ENCODE assay signal across 8 cellular contexts in genomic region chr11:68039526-68040086, GRCh38. TPM values are rescaled to one million over a fixed set of nuclear protein-coding genes. Genes with fewer than 3 reads are reported as not detected.
DNase-seq lines count a peak whose midpoint lies in the region; ATAC-seq, FAIRE-seq and TF ChIP-seq lines count a peak whose summit lies in the region.

No MANE protein-coding gene starts in this region.

- WGBS in HepG2 (ENCODE audit: low lambda C conversion rate): 0% methylated on average over 2 of the region's 10 CpGs
- 24 to 27% methylated on average over 5 to 6 of the region's 10 CpGs for WGBS in upper lobe of left lung, 2 donors

- H4K20me1 ChIP-seq in HepG2 (ENCODE audit: insufficient read depth, low read length): no peaks in the 10 kb centered on the region

- BruUV-seq in HepG2 (replicated peaks; lab: Mats Ljungman, UMichigan): no TSS peak

- no peaks in the 10 kb centered on the region for H3K27me3 Mint-ChIP-seq in activated naive CD4-positive, alpha-beta T cell treated with anti-CD3 and anti-CD28 coated beads, Interleukin-2, amount 50 U/mL, for 24 hours
- no peaks in the 10 kb centered on the region for H3K27me3 Mint-ChIP-seq in activated naive CD8-positive, alpha-beta T cell treated with anti-CD3 and anti-CD28 coated beads for 36 hours

- TF ChIP-seq EP300 in HepG2 (IDR thresholded peaks at IDR 0.05; ENCODE audit: low read depth in 2 of 2, low read length in 2 of 2): no peak
- TF ChIP-seq EP300 in HepG2 (CRISPR knock-in tag; IDR thresholded peaks at IDR 0.05; ENCODE audit: borderline replicate concordance): no peak
- TF ChIP-seq EP300 in upper lobe of left lung (IDR thresholded peaks at IDR 0.05): no peak

- CTCF ChIA-PET in HepG2 (lab: Yijun Ruan, JAX; ENCODE audit: low intra/inter-chr PET ratio, low total read pairs): no interaction called here

- no peaks in the 10 kb centered on the region for H3K9me3 Mint-ChIP-seq in activated naive CD4-positive, alpha-beta T cell treated with anti-CD3 and anti-CD28 coated beads, Interleukin-2, amount 50 U/mL, for 24 hours
- no peaks in the 10 kb centered on the region for H3K9me3 Mint-ChIP-seq in activated naive CD8-positive, alpha-beta T cell treated with anti-CD3 and anti-CD28 coated beads for 36 hours

- in situ Hi-C loops in HepG2 (cut with HindIII; ENCODE audit: extremely low pct_ligation_motif_present, low pct_unique_long_range_greater_than_20kb): no loop called here

- H3K9me3 ChIP-seq in HepG2 (ENCODE audit: low read length) (no peaks in the 10 kb centered on the region), upper lobe of left lung (no peaks in the 10 kb centered on the region)

- no peaks in the 10 kb centered on the region for H3K27me3 ChIP-seq in HepG2 (ENCODE audit: control insufficient read depth in 1 of 2, insufficient read depth in 2 of 2, low read length in 2 of 2)
- H3K27me3 ChIP-seq in upper lobe of left lung: no peaks in the 10 kb centered on the region

- peak overlapping the region; percentile 89 for H3K4me3 Mint-ChIP-seq in activated naive CD4-positive, alpha-beta T cell treated with anti-CD3 and anti-CD28 coated beads, Interleukin-2, amount 50 U/mL, for 24 hours
- H3K4me3 Mint-ChIP-seq in activated naive CD8-positive, alpha-beta T cell treated with anti-CD3 and anti-CD28 coated beads for 36 hours: peak overlapping the region; percentile 91

- H3K36me3 ChIP-seq in HepG2 (replicated peaks in 1 of 2; ENCODE audit: control insufficient read depth in 1 of 2, insufficient read depth in 2 of 2, low read length in 2 of 2): peaks cover 2 to 3% of the 10 kb centered on the region in 2 experiments; a peak in 3 of 5 replicates
- peaks cover 10 to 37% (median 26%) of the 10 kb centered on the region in 4 donors for H3K36me3 ChIP-seq in upper lobe of left lung

- TF ChIP-seq RAD21 in HepG2 (CRISPR knock-in tag; IDR thresholded peaks at IDR 0.05): no peak

- DNase-seq in activated naive CD4-positive, alpha-beta T cell (lab: John Stamatoyannopoulos, UW): no peak
- no peak for DNase-seq in activated naive CD8-positive, alpha-beta T cell treated with anti-CD3 and anti-CD28 coated beads for 36 hours
- DNase-seq in HepG2 (ENCODE audit: low spot score) (peak; percentile 63), upper lobe of left lung (peak; percentile 52 to 54), NCI-H2171 (lab: John Stamatoyannopoulos, UW) (no peak)
- no peak for DNase-seq in stimulated activated CD4-positive, alpha-beta T cell treated with anti-CD3 and anti-CD28 coated beads, Interleukin-4, amount 100 ng/mL, for 1 hour

- H2AFZ ChIP-seq in HepG2 (ENCODE audit: low read length): no peak overlapping the region

- intact Hi-C loops in HepG2 (cut with micrococcal nuclease; ENCODE audit: unreplicated experiment): no loop called here

- TF ChIP-seq POLR2A in HepG2 (IDR thresholded peaks at IDR 0.05; ENCODE audit: insufficient read depth in 1 of 2, low read depth in 2 of 2, low read length in 2 of 2): no peak
- no peak for TF ChIP-seq POLR2A in upper lobe of left lung (IDR thresholded peaks at IDR 0.05)

- peaks cover 17% of the 10 kb centered on the region for H3K79me2 ChIP-seq in HepG2 (ENCODE audit: insufficient read depth, low read length)

- TF ChIP-seq CTCF in HepG2 (CRISPR knock-in tag; IDR thresholded peaks at IDR 0.05) (no peak), upper lobe of left lung (IDR thresholded peaks at IDR 0.05) (no peak)

- peak overlapping the region; percentile 76 to 84 (median 78) for H3K4me3 ChIP-seq in HepG2 (replicated peaks in 1 of 3; ENCODE audit: insufficient read depth in 1 of 3, low read depth in 2 of 3, low read length in 3 of 3)
- peak overlapping the region; percentile 67 to 84 (median 78) for H3K4me3 ChIP-seq in upper lobe of left lung

- H3K27ac ChIP-seq in HepG2 (ENCODE audit: extremely low read length, insufficient read depth, low read length): peak overlapping the region; percentile 95
- peak overlapping the region; percentile 86 to 98 (median 96) for H3K27ac ChIP-seq in upper lobe of left lung

- H3K9ac ChIP-seq in HepG2 (ENCODE audit: insufficient read depth, low read depth, low read length): peak overlapping the region; percentile 92

- H3K4me2 ChIP-seq in HepG2 (ENCODE audit: low read depth, low read length): peak overlapping the region; percentile 99

- no peaks in the 10 kb centered on the region for H3K36me3 Mint-ChIP-seq in activated naive CD4-positive, alpha-beta T cell treated with anti-CD3 and anti-CD28 coated beads, Interleukin-2, amount 50 U/mL, for 24 hours
- H3K36me3 Mint-ChIP-seq in activated naive CD8-positive, alpha-beta T cell treated with anti-CD3 and anti-CD28 coated beads for 36 hours: peaks cover 4% of the 10 kb centered on the region

- peaks cover 15% of the 10 kb centered on the region for H3K4me1 Mint-ChIP-seq in activated naive CD4-positive, alpha-beta T cell treated with anti-CD3 and anti-CD28 coated beads, Interleukin-2, amount 50 U/mL, for 24 hours
- peaks cover 21% of the 10 kb centered on the region for H3K4me1 Mint-ChIP-seq in activated naive CD8-positive, alpha-beta T cell treated with anti-CD3 and anti-CD28 coated beads for 36 hours

- POLR2A ChIA-PET in HepG2 (lab: Yijun Ruan, JAX): interaction anchor here (0.9 to 3.5 kb wide), 10 partner anchors 11 to 107 kb away, joined by 3 to 17 read pairs (median 10); partner anchors contain the start of genes ALDH3B1 and NDUFS8

- peak; percentile 64 for FAIRE-seq in HepG2 (lab: Jason Lieb, UNC)

- ATAC-seq in HepG2 (peak; percentile 29), upper lobe of left lung (ENCODE audit: low FRiP score in 2 of 2) (peak in 1 of 2 donors; percentile 0), GM18519 (IDR thresholded peaks at IDR 0.05; ENCODE audit: low FRiP score, unreplicated experiment) (no peak)

- H3K4me1 ChIP-seq in HepG2 (ENCODE audit: insufficient read depth, low read length) (peaks cover 30% of the 10 kb centered on the region), upper lobe of left lung (peaks cover 37 to 65% (median 50%) of the 10 kb centered on the region in 4 donors)

- peak overlapping the region; percentile 88 for H3K27ac Mint-ChIP-seq in activated naive CD4-positive, alpha-beta T cell treated with anti-CD3 and anti-CD28 coated beads, Interleukin-2, amount 50 U/mL, for 24 hours
- H3K27ac Mint-ChIP-seq in activated naive CD8-positive, alpha-beta T cell treated with anti-CD3 and anti-CD28 coated beads for 36 hours: peak overlapping the region; percentile 91

RNA-seq across cellular contexts. Expression of gene TCIRG1, which starts 0.8 kb away (rescaled TPM):
- 100 to 1,000 TPM; 108 to 113 TPM for total RNA-seq in activated naive CD8-positive, alpha-beta T cell treated with anti-CD3 and anti-CD28 coated beads for 36 hours
- total RNA-seq in HepG2 (2016; rRNA removed; fragmentation: Illumina TruSeq; extraction: Trizol) (9.9 and 48.0 TPM in 2 replicates), upper lobe of left lung (100 to 1,000 TPM; 141 to 919 (median 287) TPM)
- 10.6 and 10.9 TPM in 2 replicates for total RNA-seq in HepG2 (2016; cell fraction: cytosol; rRNA removed; fragmentation: Illumina TruSeq; extraction: Trizol; ENCODE audit: low read depth)
- total RNA-seq in HepG2 (2016; cell fraction: insoluble cytoplasmic fraction; rRNA removed; fragmentation: Illumina TruSeq; extraction: Trizol): 7.6 and 52.5 TPM in 2 replicates
- total RNA-seq in HepG2 (2016; cell fraction: membrane; rRNA removed; fragmentation: Illumina TruSeq; extraction: Trizol): 8.3 and 8.4 TPM in 2 replicates
- total RNA-seq in HepG2 (2016; cell fraction: nucleus; rRNA removed; fragmentation: Illumina TruSeq; extraction: Trizol): 57.2 and 73.6 TPM in 2 replicates
- 69.6 and 97.2 TPM in 2 replicates for polyA plus RNA-seq in HepG2 (2011; rRNA removed)
- 25.1 and 41.9 TPM in 2 replicates for polyA plus RNA-seq in HepG2 (2011; cell fraction: cytosol; rRNA removed)
- polyA plus RNA-seq in HepG2 (2011; cell fraction: nucleus; rRNA removed): 1,399 and 1,906 TPM in 2 replicates
- polyA plus RNA-seq in HepG2 (2012): 23.6 and 37.0 TPM in 2 replicates
- 3.6 and 4.6 TPM in 2 replicates for polyA plus RNA-seq in HepG2 (2016; cell fraction: cytosol; fragmentation: Illumina TruSeq; extraction: Trizol; ENCODE audit: low read depth)
- 7.3 and 10.3 TPM in 2 replicates for polyA plus RNA-seq in HepG2 (2016; cell fraction: insoluble cytoplasmic fraction; fragmentation: Illumina TruSeq; extraction: Trizol; ENCODE audit: low read depth)
- 5.5 and 6.6 TPM in 2 replicates for polyA plus RNA-seq in HepG2 (2016; cell fraction: membrane; fragmentation: Illumina TruSeq; extraction: Trizol; ENCODE audit: low read depth)
- polyA plus RNA-seq in HepG2 (2016; cell fraction: nucleus; fragmentation: Illumina TruSeq; extraction: Trizol; ENCODE audit: insufficient read depth, low read depth): 176 and 189 TPM in 2 replicates
- polyA minus RNA-seq in HepG2 (2011; rRNA and poly(A)+ RNA removed; ENCODE audit: low replicate concordance): 49.2 and 98.2 TPM in 2 replicates
- polyA minus RNA-seq in HepG2 (2011; cell fraction: cytosol; rRNA and poly(A)+ RNA removed): 22.7 and 28.6 TPM in 2 replicates
- polyA minus RNA-seq in HepG2 (2011; cell fraction: nucleus; rRNA and poly(A)+ RNA removed): 100 and 121 TPM in 2 replicates

RNA-seq across cellular contexts. Expression of gene NDUFS8, which starts 9.1 kb away (rescaled TPM):
- total RNA-seq in activated naive CD8-positive, alpha-beta T cell treated with anti-CD3 and anti-CD28 coated beads for 36 hours: 100 to 1,000 TPM; 109 to 126 TPM
- total RNA-seq in HepG2 (2016; rRNA removed; fragmentation: Illumina TruSeq; extraction: Trizol) (120 and 158 TPM in 2 replicates), upper lobe of left lung (100 to 1,000 TPM in 5 of 6 donors, 10 to 100 TPM in 1; 64.5 to 196 (median 143) TPM)
- total RNA-seq in HepG2 (2016; cell fraction: cytosol; rRNA removed; fragmentation: Illumina TruSeq; extraction: Trizol; ENCODE audit: low read depth): 120 and 122 TPM in 2 replicates
- 111 and 153 TPM in 2 replicates for total RNA-seq in HepG2 (2016; cell fraction: insoluble cytoplasmic fraction; rRNA removed; fragmentation: Illumina TruSeq; extraction: Trizol)
- 119 and 125 TPM in 2 replicates for total RNA-seq in HepG2 (2016; cell fraction: membrane; rRNA removed; fragmentation: Illumina TruSeq; extraction: Trizol)
- total RNA-seq in HepG2 (2016; cell fraction: nucleus; rRNA removed; fragmentation: Illumina TruSeq; extraction: Trizol): 68.1 and 87.4 TPM in 2 replicates
- 96.7 and 101 TPM in 2 replicates for polyA plus RNA-seq in HepG2 (2011; rRNA removed)
- polyA plus RNA-seq in HepG2 (2011; cell fraction: cytosol; rRNA removed): 77.4 and 163 TPM in 2 replicates
- 142 and 151 TPM in 2 replicates for polyA plus RNA-seq in HepG2 (2011; cell fraction: nucleus; rRNA removed)
- polyA plus RNA-seq in HepG2 (2012): 65.2 and 96.9 TPM in 2 replicates
- polyA plus RNA-seq in HepG2 (2016; cell fraction: cytosol; fragmentation: Illumina TruSeq; extraction: Trizol; ENCODE audit: low read depth): 109 and 135 TPM in 2 replicates
- polyA plus RNA-seq in HepG2 (2016; cell fraction: insoluble cytoplasmic fraction; fragmentation: Illumina TruSeq; extraction: Trizol; ENCODE audit: low read depth): 108 and 124 TPM in 2 replicates
- 110 and 125 TPM in 2 replicates for polyA plus RNA-seq in HepG2 (2016; cell fraction: membrane; fragmentation: Illumina TruSeq; extraction: Trizol; ENCODE audit: low read depth)
- 158 and 161 TPM in 2 replicates for polyA plus RNA-seq in HepG2 (2016; cell fraction: nucleus; fragmentation: Illumina TruSeq; extraction: Trizol; ENCODE audit: insufficient read depth, low read depth)
- polyA minus RNA-seq in HepG2 (2011; rRNA and poly(A)+ RNA removed; ENCODE audit: low replicate concordance): 172 and 212 TPM in 2 replicates
- polyA minus RNA-seq in HepG2 (2011; cell fraction: cytosol; rRNA and poly(A)+ RNA removed): 66.2 and 72.5 TPM in 2 replicates
- polyA minus RNA-seq in HepG2 (2011; cell fraction: nucleus; rRNA and poly(A)+ RNA removed): 33.6 and 40.9 TPM in 2 replicates

RNA-seq across cellular contexts. Expression of gene ALDH3B1, which starts 29.5 kb away (rescaled TPM):
- total RNA-seq in activated naive CD8-positive, alpha-beta T cell treated with anti-CD3 and anti-CD28 coated beads for 36 hours: not detected
- total RNA-seq in HepG2 (2016; rRNA removed; fragmentation: Illumina TruSeq; extraction: Trizol) (4.0 and 4.5 TPM in 2 replicates), upper lobe of left lung (100 to 1,000 TPM; 107 to 229 (median 185) TPM)
- 0.62 and 0.91 TPM in 2 replicates for total RNA-seq in HepG2 (2016; cell fraction: cytosol; rRNA removed; fragmentation: Illumina TruSeq; extraction: Trizol; ENCODE audit: low read depth)
- 4.3 and 4.5 TPM in 2 replicates for total RNA-seq in HepG2 (2016; cell fraction: insoluble cytoplasmic fraction; rRNA removed; fragmentation: Illumina TruSeq; extraction: Trizol)
- 2.2 and 2.4 TPM in 2 replicates for total RNA-seq in HepG2 (2016; cell fraction: membrane; rRNA removed; fragmentation: Illumina TruSeq; extraction: Trizol)
- 1.6 and 2.1 TPM in 2 replicates for total RNA-seq in HepG2 (2016; cell fraction: nucleus; rRNA removed; fragmentation: Illumina TruSeq; extraction: Trizol)
- polyA plus RNA-seq in HepG2 (2011; rRNA removed): 5.1 and 6.7 TPM in 2 replicates
- polyA plus RNA-seq in HepG2 (2011; cell fraction: cytosol; rRNA removed): 2.8 and 5.9 TPM in 2 replicates
- 5.1 and 6.8 TPM in 2 replicates for polyA plus RNA-seq in HepG2 (2011; cell fraction: nucleus; rRNA removed)
- polyA plus RNA-seq in HepG2 (2012): 2.1 and 3.2 TPM in 2 replicates
- polyA plus RNA-seq in HepG2 (2016; cell fraction: cytosol; fragmentation: Illumina TruSeq; extraction: Trizol; ENCODE audit: low read depth): 0.81 and 0.85 TPM in 2 replicates
- polyA plus RNA-seq in HepG2 (2016; cell fraction: insoluble cytoplasmic fraction; fragmentation: Illumina TruSeq; extraction: Trizol; ENCODE audit: low read depth): 4.5 and 4.7 TPM in 2 replicates
- polyA plus RNA-seq in HepG2 (2016; cell fraction: membrane; fragmentation: Illumina TruSeq; extraction: Trizol; ENCODE audit: low read depth): 1.9 and 2.1 TPM in 2 replicates
- 4.1 and 4.6 TPM in 2 replicates for polyA plus RNA-seq in HepG2 (2016; cell fraction: nucleus; fragmentation: Illumina TruSeq; extraction: Trizol; ENCODE audit: insufficient read depth, low read depth)
- 7.3 and 37.4 TPM in 2 replicates for polyA minus RNA-seq in HepG2 (2011; rRNA and poly(A)+ RNA removed; ENCODE audit: low replicate concordance)
- polyA minus RNA-seq in HepG2 (2011; cell fraction: cytosol; rRNA and poly(A)+ RNA removed): 2.2 and 3.3 TPM in 2 replicates
- polyA minus RNA-seq in HepG2 (2011; cell fraction: nucleus; rRNA and poly(A)+ RNA removed): 1.6 and 3.1 TPM in 2 replicates

RNA-seq across cellular contexts. Expression of gene UNC93B1, which starts 35.7 kb away (rescaled TPM):
- total RNA-seq in activated naive CD8-positive, alpha-beta T cell treated with anti-CD3 and anti-CD28 coated beads for 36 hours: 10 to 100 TPM; 11.6 to 13.1 TPM
- total RNA-seq in HepG2 (2016; rRNA removed; fragmentation: Illumina TruSeq; extraction: Trizol): 2.3 and 8.8 TPM in 2 replicates
- total RNA-seq in HepG2 (2016; cell fraction: cytosol; rRNA removed; fragmentation: Illumina TruSeq; extraction: Trizol; ENCODE audit: low read depth): 3.9 and 4.4 TPM in 2 replicates
- 2.9 and 9.2 TPM in 2 replicates for total RNA-seq in HepG2 (2016; cell fraction: insoluble cytoplasmic fraction; rRNA removed; fragmentation: Illumina TruSeq; extraction: Trizol)
- 4.6 and 5.3 TPM in 2 replicates for total RNA-seq in HepG2 (2016; cell fraction: membrane; rRNA removed; fragmentation: Illumina TruSeq; extraction: Trizol)
- 10.8 and 10.9 TPM in 2 replicates for total RNA-seq in HepG2 (2016; cell fraction: nucleus; rRNA removed; fragmentation: Illumina TruSeq; extraction: Trizol)
- 18.9 and 25.3 TPM in 2 replicates for polyA plus RNA-seq in HepG2 (2011; rRNA removed)
- polyA plus RNA-seq in HepG2 (2011; cell fraction: cytosol; rRNA removed): 14.1 and 18.0 TPM in 2 replicates
- 71.1 and 107 TPM in 2 replicates for polyA plus RNA-seq in HepG2 (2011; cell fraction: nucleus; rRNA removed)
- polyA plus RNA-seq in HepG2 (2012): 8.1 and 8.5 TPM in 2 replicates
- 1.5 and 2.4 TPM in 2 replicates for polyA plus RNA-seq in HepG2 (2016; cell fraction: cytosol; fragmentation: Illumina TruSeq; extraction: Trizol; ENCODE audit: low read depth)
- 2.4 and 2.7 TPM in 2 replicates for polyA plus RNA-seq in HepG2 (2016; cell fraction: insoluble cytoplasmic fraction; fragmentation: Illumina TruSeq; extraction: Trizol; ENCODE audit: low read depth)
- polyA plus RNA-seq in HepG2 (2016; cell fraction: membrane; fragmentation: Illumina TruSeq; extraction: Trizol; ENCODE audit: low read depth): 3.0 and 3.2 TPM in 2 replicates
- 17.9 and 19.5 TPM in 2 replicates for polyA plus RNA-seq in HepG2 (2016; cell fraction: nucleus; fragmentation: Illumina TruSeq; extraction: Trizol; ENCODE audit: insufficient read depth, low read depth)
- 56.7 and 87.2 TPM in 2 replicates for polyA minus RNA-seq in HepG2 (2011; rRNA and poly(A)+ RNA removed; ENCODE audit: low replicate concordance)
- polyA minus RNA-seq in HepG2 (2011; cell fraction: cytosol; rRNA and poly(A)+ RNA removed): 10.2 and 12.8 TPM in 2 replicates
- 7.0 and 9.1 TPM in 2 replicates for polyA minus RNA-seq in HepG2 (2011; cell fraction: nucleus; rRNA and poly(A)+ RNA removed)
- 100 to 1,000 TPM in 4 of 6 donors, 10 to 100 TPM in 2; 99.3 to 186 (median 124) TPM for total RNA-seq in upper lobe of left lung

Comparison
In these comparisons a context has a peak if more than half of its experiments do, and no peak if none do; other contexts are left out.
1. DNase-seq: peak in HepG2 (single experiment) and upper lobe of left lung (2 of 2); none in activated naive CD4-positive, alpha-beta T cell (0 of 4), activated naive CD8-positive, alpha-beta T cell treated with anti-CD3 and anti-CD28 coated beads for 36 hours (single experiment), stimulated activated CD4-positive, alpha-beta T cell treated with anti-CD3 and anti-CD28 coated beads, Interleukin-4, amount 100 ng/mL, for 1 hour (single experiment) and NCI-H2171 (single experiment).
2. RNA of gene ALDH3B1, which starts 29.5 kb away (total RNA-seq): 107 to 229 TPM in upper lobe of left lung; 0.62 to 4.5 TPM in HepG2 and not detected in activated naive CD8-positive, alpha-beta T cell treated with anti-CD3 and anti-CD28 coated beads for 36 hours; every median in the first group is over 10 times any median in the second.